Comparison of ENCODE assay signal across 8 cellular contexts in genomic region chr19:17073869-17074627, GRCh38. TPM values are rescaled to one million over a fixed set of nuclear protein-coding genes. Genes with fewer than 3 reads are reported as not detected.
A peak's percentile ranks its signal among the peaks of the same experiment; 100 is the strongest.
DNase-seq lines count a peak whose midpoint lies in the region; ATAC-seq lines count a peak whose summit lies in the region.

No MANE protein-coding gene starts in this region.

- WGBS in ectodermal cell, 2 experiments: 40 to 44% methylated on average over 18 of the region's 18 CpGs

- no peak overlapping the region for H2AFZ ChIP-seq in neuron (ENCODE audit: low read depth, low read length)

- intact Hi-C loops in head of caudate nucleus (cut with DNase I): loop anchor here (10.0 kb wide), 1 partner anchor 211 kb away; the partner anchor contains the start of gene ANKLE1

- no peaks in the 10 kb centered on the region for H3K27me3 ChIP-seq in ectodermal cell (ENCODE audit: control insufficient read depth, insufficient read depth, low read length, poor library complexity, severe bottlenecking)
- H3K27me3 ChIP-seq in neuron (ENCODE audit: insufficient read depth, low read length): no peaks in the 10 kb centered on the region

- H3K4me3 ChIP-seq in ectodermal cell (ENCODE audit: insufficient read depth, low read depth, low read length) (peak overlapping the region; percentile 78), neuron (ENCODE audit: low read length) (peak overlapping the region; percentile 63)

- no peak overlapping the region for H3K27ac ChIP-seq in ectodermal cell (ENCODE audit: insufficient read depth, low read depth, low read length, poor library complexity, severe bottlenecking)

- peaks cover 6% of the 10 kb centered on the region for H3K36me3 ChIP-seq in ectodermal cell (ENCODE audit: control insufficient read depth, insufficient read depth, low read length)
- peaks cover 15% of the 10 kb centered on the region for H3K36me3 ChIP-seq in neuron (ENCODE audit: insufficient read depth, low read length)

- no peak for ATAC-seq in HG03442 (IDR thresholded peaks at IDR 0.05; ENCODE audit: unreplicated experiment)

- H3K4me1 ChIP-seq in ectodermal cell (ENCODE audit: control insufficient read depth, insufficient read depth, low read length) (peaks cover 32% of the 10 kb centered on the region), neuron (ENCODE audit: insufficient read depth, low read length) (peaks cover 24% of the 10 kb centered on the region)

- DNase-seq in activated T-cell treated with anti-CD3 and anti-CD28 coated beads, Interleukin-2, amount 50 U/mL, for 1 hour: peak; percentile 31
- no peak for DNase-seq in activated T-cell treated with anti-CD3 and anti-CD28 coated beads, Interleukin-2, amount 50 U/mL, for 48 hours
- peak; percentile 67 for DNase-seq in NCI-H774 (lab: John Stamatoyannopoulos, UW)
- DNase-seq in NCI-H446 (lab: John Stamatoyannopoulos, UW): no peak
- no peak for DNase-seq in head of caudate nucleus

- H3K9me3 ChIP-seq in ectodermal cell (ENCODE audit: control insufficient read depth, low read length): no peaks in the 10 kb centered on the region
- no peaks in the 10 kb centered on the region for H3K9me3 ChIP-seq in neuron (ENCODE audit: low read length)

RNA-seq across cellular contexts. Expression of gene HAUS8, which starts 1.2 kb away (rescaled TPM):
- 24.9 TPM for polyA plus RNA-seq in ectodermal cell (2013, experiment 1 of 4)
- polyA plus RNA-seq in ectodermal cell (2013, experiment 2 of 4): 23.1 TPM
- 23.9 TPM for polyA plus RNA-seq in ectodermal cell (2013, experiment 3 of 4)
- polyA plus RNA-seq in ectodermal cell (2013, experiment 4 of 4): 20.1 TPM

RNA-seq across cellular contexts. Expression of gene MYO9B, which starts 1.5 kb away (rescaled TPM):
- polyA plus RNA-seq in ectodermal cell (2013, experiment 1 of 4): 66.6 TPM
- polyA plus RNA-seq in ectodermal cell (2013, experiment 2 of 4): 66.6 TPM
- 49.2 TPM for polyA plus RNA-seq in ectodermal cell (2013, experiment 3 of 4)
- polyA plus RNA-seq in ectodermal cell (2013, experiment 4 of 4): 47.1 TPM

RNA-seq across cellular contexts. Expression of gene CPAMD8, which starts 47.4 kb away (rescaled TPM):
- 25.5 TPM for polyA plus RNA-seq in ectodermal cell (2013, experiment 1 of 4)
- polyA plus RNA-seq in ectodermal cell (2013, experiment 2 of 4): 28.2 TPM
- 21.0 TPM for polyA plus RNA-seq in ectodermal cell (2013, experiment 3 of 4)
- polyA plus RNA-seq in ectodermal cell (2013, experiment 4 of 4): 24.6 TPM

Comparison
In these comparisons a context has a peak if more than half of its experiments do, and no peak if none do; other contexts are left out.
1. DNase-seq: peak in activated T-cell treated with anti-CD3 and anti-CD28 coated beads, Interleukin-2, amount 50 U/mL, for 1 hour (single experiment) and NCI-H774 (single experiment); none in activated T-cell treated with anti-CD3 and anti-CD28 coated beads, Interleukin-2, amount 50 U/mL, for 48 hours (0 of 2), NCI-H446 (0 of 2) and head of caudate nucleus (0 of 42).